In the genomic region with DNA sequence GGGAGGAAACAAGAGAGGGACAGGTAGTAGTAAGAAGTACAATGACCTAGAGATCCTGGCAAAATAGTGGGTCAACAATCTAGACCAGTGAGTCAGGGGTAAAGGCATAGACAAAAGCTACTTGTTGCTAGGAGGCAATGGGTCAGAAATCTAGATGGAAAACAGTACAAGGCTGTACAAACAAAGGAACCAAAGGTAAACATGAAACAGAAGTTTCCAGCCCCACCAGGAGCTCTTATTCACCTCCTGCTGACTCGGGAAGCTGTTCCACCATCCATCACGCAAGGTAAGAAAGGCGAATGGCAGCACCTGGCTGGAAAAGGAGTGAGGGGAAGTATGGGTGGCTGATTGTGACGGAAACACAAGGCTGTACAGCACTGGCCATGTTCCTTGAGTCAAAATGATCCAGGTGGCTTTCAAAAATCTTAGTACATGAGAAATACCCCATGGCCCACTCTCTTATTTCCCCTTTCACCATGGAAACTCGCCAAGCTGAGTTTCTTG, we compare ENCODE assay signal across 13 cellular contexts.
DNase-seq lines count a peak whose midpoint lies in the region; ATAC-seq and TF ChIP-seq lines count a peak whose summit lies in the region.
"Had no signal": no experiment of that assay in that cellular context is flagged by ENCODE, and none has a peak within 500 bp of the region (broad histone marks: within the 10 kb centered on the region; RNA-seq: fewer than 3 reads in every experiment).

No MANE protein-coding gene starts in this region.

- in situ Hi-C loops in brain microvascular endothelial cell (cut with HindIII; ENCODE audit: low pct_ligation_motif_present, low sequenced_read_pairs), result no loop called here

- ATAC-seq in lower lobe of right lung (peak; percentile 62 to 69), HG03442 (IDR thresholded peaks at IDR 0.05; ENCODE audit: unreplicated experiment) (no peak), GM21723 (IDR thresholded peaks at IDR 0.05; ENCODE audit: unreplicated experiment) (no peak)

- intact Hi-C loops in lower lobe of right lung (cut with DNase I), result no loop called here

- H3K4me3 ChIP-seq in brain microvascular endothelial cell (ENCODE audit: low read depth, low read length) (peak overlapping the region; percentile 13), lower lobe of right lung (no peak overlapping the region)
- H3K4me3 ChIP-seq: BLaER1, heart right ventricle, prostate gland had no signal

- H3K9me3 ChIP-seq in lower lobe of right lung, result no peaks in the 10 kb centered on the region
- H3K9me3 ChIP-seq: BLaER1, heart right ventricle, prostate gland had no signal

- peak overlapping the region; percentile 100 for H3K27ac ChIP-seq in brain microvascular endothelial cell
- peak overlapping the region; percentile 28 for H3K27ac ChIP-seq in lower lobe of right lung
- H3K27ac ChIP-seq: BLaER1, prostate gland had no signal

- H3K36me3 ChIP-seq in brain microvascular endothelial cell (replicated peaks) (no peaks in the 10 kb centered on the region), lower lobe of right lung (no peaks in the 10 kb centered on the region)
- H3K36me3 ChIP-seq: BLaER1, heart right ventricle, prostate gland had no signal

- peaks cover 6% of the 10 kb centered on the region for H3K4me1 ChIP-seq in lower lobe of right lung
- H3K4me1 ChIP-seq: BLaER1, prostate gland had no signal

- H3K27me3 ChIP-seq in brain microvascular endothelial cell (replicated peaks), result no peaks in the 10 kb centered on the region
- H3K27me3 ChIP-seq in lower lobe of right lung (ENCODE audit: low read depth), result no peaks in the 10 kb centered on the region
- H3K27me3 ChIP-seq: BLaER1, heart right ventricle had no signal

- TF ChIP-seq CTCF in brain microvascular endothelial cell (IDR thresholded peaks at IDR 0.05; ENCODE audit: low read depth, low read length, missing control alignments) (no peak), lower lobe of right lung (IDR thresholded peaks at IDR 0.05) (no peak)

- DNase-seq in AG08396 (ENCODE audit: low spot score) (peak; percentile 42), LHCN-M2 (ENCODE audit: low read depth) (peak; percentile 54), brain microvascular endothelial cell (peak; percentile 90), lower lobe of right lung (no peak), NCI-H1694 treated with DMSO at 0.1 percent for 48 hours (lab: John Stamatoyannopoulos, UW) (no peak), globus pallidus (ENCODE audit: low spot score) (no peak)
- DNase-seq: activated CD4-positive, alpha-beta T cell treated with anti-CD3 and anti-CD28 coated beads for 1 hour; heart right ventricle; KG1 had no signal

Comparison
In these comparisons a context has a peak if more than half of its experiments do, and no peak if none do; other contexts are left out.
1. DNase-seq: peak in AG08396 (single experiment), LHCN-M2 (single experiment) and brain microvascular endothelial cell (single experiment); none in lower lobe of right lung (single experiment), NCI-H1694 treated with DMSO at 0.1 percent for 48 hours (single experiment) and globus pallidus (single experiment).
2. ATAC-seq: peak in lower lobe of right lung (2 of 2); none in HG03442 (single experiment) and GM21723 (single experiment).